In genomic region chr3:53473422-53473821, GRCh38 we compare ENCODE assay signal across 2 cellular contexts.
TF ChIP-seq lines count a peak whose summit lies in the region.

No MANE protein-coding gene starts in this region.

TF ChIP-seq in SK-N-SH, 30 proteins besides CTCF, POLR2A, EP300 and RAD21 (continued from another document):
- TF ChIP-seq PBX3 (IDR thresholded peaks at IDR 0.05) (no peak), TAF1 (IDR thresholded peaks at IDR 0.05; ENCODE audit: borderline replicate concordance, low read depth, low read length) (no peak), NRF1 (IDR thresholded peaks at IDR 0.05; ENCODE audit: low read depth, low read length) (no peak), RFX5 (IDR thresholded peaks at IDR 0.05; ENCODE audit: low read length) (no peak), FOXJ3 (CRISPR knock-in tag; IDR thresholded peaks at IDR 0.05) (no peak), SIN3A (IDR thresholded peaks at IDR 0.05; ENCODE audit: borderline replicate concordance, low read depth, low read length) (no peak), TEAD4 (IDR thresholded peaks at IDR 0.05; ENCODE audit: borderline replicate concordance, insufficient read depth) (no peak)

TF ChIP-seq in SK-N-SH treated with all-trans-retinoic acid at 6 μM for 48 hours, 23 proteins besides CTCF, POLR2A, EP300 and RAD21 (continued from another document):
- no peak for TF ChIP-seq CREB5 (CRISPR knock-in tag; IDR thresholded peaks at IDR 0.05; ENCODE audit: low read depth)
